Comparison of ENCODE assay signal across 14 cellular contexts in the genomic region with DNA sequence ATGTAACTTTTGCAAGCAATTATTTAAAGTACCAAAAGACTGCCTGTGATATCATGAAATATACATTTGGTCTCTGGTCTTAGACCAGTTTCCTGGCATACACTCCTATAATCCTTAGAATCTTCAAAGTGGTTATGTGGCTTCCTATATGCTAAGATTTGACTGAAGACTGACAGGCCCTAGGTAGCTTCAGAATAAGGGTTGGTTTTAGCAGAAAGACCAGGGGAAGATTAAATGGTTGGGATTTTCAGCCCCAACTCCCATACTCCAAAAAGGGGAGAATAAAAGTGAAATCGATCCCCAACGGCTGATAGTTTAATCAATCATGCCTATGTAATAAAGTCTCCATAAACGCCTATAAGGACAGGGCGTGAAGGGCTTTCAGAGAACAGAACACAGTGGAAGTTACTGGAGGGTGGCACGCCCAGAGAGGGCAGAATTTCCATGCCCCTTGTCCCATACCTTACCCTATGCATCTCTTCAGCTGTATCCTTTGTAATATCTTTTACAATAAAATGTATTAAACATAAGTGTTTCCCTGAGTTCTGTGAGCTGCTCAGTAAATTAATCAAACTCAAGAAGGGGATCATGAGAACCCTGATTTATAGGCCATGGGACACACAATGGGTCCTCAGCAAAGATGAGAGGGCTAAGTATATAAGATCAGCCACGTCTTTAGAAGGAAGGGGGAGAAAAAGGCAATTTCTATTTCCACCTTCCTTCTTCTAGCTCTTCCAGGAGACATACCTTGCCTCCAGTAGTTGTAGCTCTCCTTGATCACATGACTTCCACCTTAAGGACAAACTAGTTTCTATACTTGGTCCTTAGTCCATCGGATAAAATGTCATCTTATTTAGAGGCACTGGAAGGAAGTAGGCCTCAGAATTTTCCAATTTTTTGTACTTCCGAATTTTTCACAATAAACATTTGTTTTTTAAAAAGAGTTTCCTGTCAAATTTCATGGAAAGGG.
"Had no signal": no experiment of that assay in that cellular context is flagged by ENCODE, and none has a peak within 500 bp of the region (broad histone marks: within the 10 kb centered on the region; RNA-seq: fewer than 3 reads in every experiment).

No MANE protein-coding gene starts in this region.

- H3K27me3 ChIP-seq: esophagus squamous epithelium, tibial artery had no signal

- DNase-seq: activated CD4-positive, alpha-beta memory T cell treated with anti-CD3 and anti-CD28 coated beads, Interleukin-2, amount 10 ng/mL, durations not matched to agents 7 days and 5 days; activated CD8-positive, alpha-beta memory T cell treated with anti-CD3 and anti-CD28 coated beads, Interleukin-2, amount 50 U/mL, for 4 hours; activated naive CD4-positive, alpha-beta T cell treated with Interleukin-2 at 50 U/mL for 16 hours; amniotic stem cell; cortex of kidney; effector CD4-positive, alpha-beta T cell; esophagus squamous epithelium; hypothalamus; retina; stimulated activated CD4-positive, alpha-beta T cell treated with anti-CD3 and anti-CD28 coated beads, Interleukin-4, amount 100 ng/mL, for 1 hour; stimulated activated naive CD4-positive, alpha-beta T cell; tibial artery had no signal

- H3K27ac ChIP-seq: esophagus squamous epithelium, tibial artery had no signal

- H3K27ac Mint-ChIP-seq: activated CD4-positive, alpha-beta memory T cell treated with anti-CD3 and anti-CD28 coated beads, Interleukin-2, amount 10 ng/mL, durations not matched to agents 7 days and 5 days had no signal

- H3K27me3 Mint-ChIP-seq: activated CD4-positive, alpha-beta memory T cell treated with anti-CD3 and anti-CD28 coated beads, Interleukin-2, amount 10 ng/mL, durations not matched to agents 7 days and 5 days; brain had no signal

- H3K9me3 ChIP-seq: esophagus squamous epithelium, tibial artery had no signal

- H3K4me1 ChIP-seq: esophagus squamous epithelium had no signal

- H3K9me3 Mint-ChIP-seq: activated CD4-positive, alpha-beta memory T cell treated with anti-CD3 and anti-CD28 coated beads, Interleukin-2, amount 10 ng/mL, durations not matched to agents 7 days and 5 days; brain had no signal

- H3K4me3 ChIP-seq: esophagus squamous epithelium, SK-N-MC, tibial artery had no signal

- H3K4me3 Mint-ChIP-seq: activated CD4-positive, alpha-beta memory T cell treated with anti-CD3 and anti-CD28 coated beads, Interleukin-2, amount 10 ng/mL, durations not matched to agents 7 days and 5 days; brain had no signal
